In genomic region chr15:70763950-70764730, GRCh38 we compare ENCODE assay signal across 8 cellular contexts. TPM values are rescaled to one million over a fixed set of nuclear protein-coding genes. Genes with fewer than 3 reads are reported as not detected.
A peak's percentile ranks its signal among the peaks of the same experiment; 100 is the strongest.
DNase-seq lines count a peak whose midpoint lies in the region; ATAC-seq and TF ChIP-seq lines count a peak whose summit lies in the region.

No MANE protein-coding gene starts in this region.

- peaks cover 0 to 2% (median 0%) of the 10 kb centered on the region in 5 donors for H3K9me3 Mint-ChIP-seq in CD8-positive, alpha-beta memory T cell

- no peaks in the 10 kb centered on the region for H3K36me3 ChIP-seq in CD8-positive, alpha-beta memory T cell (ENCODE audit: insufficient read depth, low read length)
- peaks cover 10% of the 10 kb centered on the region for H3K36me3 ChIP-seq in RWPE2 (ENCODE audit: low read depth)
- no peaks in the 10 kb centered on the region for H3K36me3 ChIP-seq in esophagus (ENCODE audit: control insufficient read depth in 2 of 2, insufficient read depth in 2 of 2, low read length in 1 of 2)
- no peaks in the 10 kb centered on the region for H3K36me3 ChIP-seq in ovary

- CTCF ChIA-PET in CD8-positive, alpha-beta memory T cell (lab: Charles Lee): no interaction called here

- peaks cover 29 to 67% of the 10 kb centered on the region in 2 donors for H3K27me3 Mint-ChIP-seq in CD8-positive, alpha-beta memory T cell

- 8 to 9% methylated on average over 17 of the region's 17 CpGs for WGBS in esophagus, 2 donors
- 5 to 11% (median 7%) methylated on average over 17 of the region's 17 CpGs for WGBS in ovary, 3 donors

- TF ChIP-seq CTCF in RWPE2 (IDR thresholded peaks at IDR 0.05; ENCODE audit: poor library complexity, severe bottlenecking) (no peak), ovary (IDR thresholded peaks at IDR 0.05) (no peak)

- no peak overlapping the region for H3K27ac ChIP-seq in CD8-positive, alpha-beta memory T cell (ENCODE audit: low read depth, low read length)
- peak overlapping the region; percentile 87 for H3K27ac ChIP-seq in RWPE2 (ENCODE audit: poor library complexity, severe bottlenecking)
- H3K27ac ChIP-seq in esophagus (ENCODE audit: low read depth in 2 of 2, low read length in 1 of 2): peak overlapping the region; percentile 91 to 97
- peak overlapping the region in 1 of 2 donors; percentile 90 for H3K27ac ChIP-seq in ovary

- peak overlapping the region; percentile 68 to 84 (median 81) for H3K4me3 Mint-ChIP-seq in CD8-positive, alpha-beta memory T cell

- DNase-seq in CD8-positive, alpha-beta memory T cell: no peak
- DNase-seq in RWPE2 (ENCODE audit: low spot score): no peak
- DNase-seq in ovary: no peak
- DNase-seq in head of caudate nucleus: no peak
- DNase-seq in UCSD-AML1 (lab: John Stamatoyannopoulos, UW; ENCODE audit: unreplicated experiment): no peak
- no peak for DNase-seq in NOMO-1 treated with dmso at 0.1 percent for 144 hours (lab: John Stamatoyannopoulos, UW; ENCODE audit: unreplicated experiment)

- H3K36me3 Mint-ChIP-seq in CD8-positive, alpha-beta memory T cell: peaks cover 0 to 2% (median 0%) of the 10 kb centered on the region in 3 donors

- H3K27ac Mint-ChIP-seq in CD8-positive, alpha-beta memory T cell: peak overlapping the region in 1 of 8 donors; percentile 48

- H3K9me3 ChIP-seq in CD8-positive, alpha-beta memory T cell (ENCODE audit: low read length): no peaks in the 10 kb centered on the region
- H3K9me3 ChIP-seq in RWPE2 (ENCODE audit: severe bottlenecking): no peaks in the 10 kb centered on the region
- H3K9me3 ChIP-seq in esophagus (ENCODE audit: control insufficient read depth in 2 of 2, insufficient read depth in 1 of 2, low read depth in 1 of 2, low read length in 1 of 2): no peaks in the 10 kb centered on the region
- H3K9me3 ChIP-seq in ovary: no peaks in the 10 kb centered on the region

- intact Hi-C loops in ovary (cut with DNase I) (loop anchor here in 1 of 4 donors (10.0 kb wide), 1 partner anchor 51 kb away; no protein-coding TSS in a partner anchor), head of caudate nucleus (cut with DNase I) (no loop called here)

- H3K27me3 ChIP-seq in CD8-positive, alpha-beta memory T cell (ENCODE audit: insufficient read depth, low read length, poor library complexity, severe bottlenecking): peaks cover 16% of the 10 kb centered on the region
- H3K27me3 ChIP-seq in RWPE2 (ENCODE audit: insufficient read depth, poor library complexity, severe bottlenecking) (no peaks in the 10 kb centered on the region), esophagus (ENCODE audit: control insufficient read depth in 1 of 2, insufficient read depth in 2 of 2, low read length in 2 of 2) (no peaks in the 10 kb centered on the region), ovary (no peaks in the 10 kb centered on the region)

- ATAC-seq in RWPE2 (ENCODE audit: low read depth) (0 out of 3 replicates have a peak, but pooled peaks have one; percentile 0), HG03520 (IDR thresholded peaks at IDR 0.05; ENCODE audit: unreplicated experiment) (no peak)

- POLR2A ChIA-PET in CD8-positive, alpha-beta memory T cell (lab: Charles Lee): no interaction called here

- peak overlapping the region; percentile 49 for H3K4me3 ChIP-seq in CD8-positive, alpha-beta memory T cell (ENCODE audit: low read length)
- H3K4me3 ChIP-seq in RWPE2 (ENCODE audit: severe bottlenecking) (peak overlapping the region; percentile 78), esophagus (ENCODE audit: low read depth in 1 of 2, low read length in 2 of 2) (peak overlapping the region; percentile 84 to 88), ovary (peak overlapping the region; percentile 73)

- peaks cover 12 to 21% (median 17%) of the 10 kb centered on the region in 3 donors for H3K4me1 Mint-ChIP-seq in CD8-positive, alpha-beta memory T cell

- no peak for TF ChIP-seq POLR2A in ovary (IDR thresholded peaks at IDR 0.05)

- peaks cover 16% of the 10 kb centered on the region for H3K4me1 ChIP-seq in CD8-positive, alpha-beta memory T cell (ENCODE audit: insufficient read depth, low read length)
- H3K4me1 ChIP-seq in RWPE2 (ENCODE audit: insufficient read depth, poor library complexity, severe bottlenecking): peaks cover 17% of the 10 kb centered on the region
- no peaks in the 10 kb centered on the region for H3K4me1 ChIP-seq in esophagus (ENCODE audit: control insufficient read depth in 2 of 2, insufficient read depth in 2 of 2, low read length in 1 of 2)
- no peaks in the 10 kb centered on the region for H3K4me1 ChIP-seq in ovary (ENCODE audit: insufficient read depth)

- TF ChIP-seq EP300 in ovary (IDR thresholded peaks at IDR 0.05): no peak

RNA-seq across cellular contexts. Expression of gene UACA, which starts 0.8 kb away (rescaled TPM):
- under 1 TPM; 0.53 to 0.81 TPM for total RNA-seq in CD8-positive, alpha-beta memory T cell
- not detected for polyA plus RNA-seq in CD8-positive, alpha-beta memory T cell
- polyA plus RNA-seq in esophagus (10 to 100 TPM; 27.1 to 83.5 TPM), ovary (10 to 100 TPM; 28.6 to 45.3 TPM)
- 10 to 100 TPM; 40.7 to 62.0 (median 53.4) TPM for total RNA-seq in ovary

Comparison
In these comparisons a context has a peak if more than half of its experiments do, and no peak if none do; other contexts are left out.
1. RNA of gene UACA, which starts 0.8 kb away (polyA plus RNA-seq): 27.1 to 83.5 TPM in esophagus and 28.6 to 45.3 TPM in ovary; not detected in CD8-positive, alpha-beta memory T cell (single experiment); every median in the first group is over 10 times any median in the second.
2. Peak in every context shown above with its lines, with median percentiles within 50 percentile points of each other: H3K4me3 ChIP-seq.